Comparison of ENCODE assay signal across 1 cellular context in genomic region chr2:102044967-102045489, GRCh38.
TF ChIP-seq lines count a peak whose summit lies in the region.

No MANE protein-coding gene starts in this region.

TF ChIP-seq in GM12878, 131 proteins besides CTCF, POLR2A, EP300 and RAD21 (continued from another document):
- TF ChIP-seq KLF5 (IDR thresholded peaks at IDR 0.05; ENCODE audit: partially characterized antibody) (no peak), CBX5 (IDR thresholded peaks at IDR 0.05; ENCODE audit: low read depth) (no peak), ZNF24 (IDR thresholded peaks at IDR 0.05) (no peak), KAT2A (conservative IDR thresholded peaks at IDR 0.05; ENCODE audit: control insufficient read depth, low read depth, low read length) (no peak), POU2F2 (IDR thresholded peaks at IDR 0.05; ENCODE audit: borderline replicate concordance, low read depth, low read length) (no peak)
